Comparison of ENCODE assay signal across 17 cellular contexts in genomic region chr11:85953491-85954143, GRCh38.
DNase-seq lines count a peak whose midpoint lies in the region; ATAC-seq and TF ChIP-seq lines count a peak whose summit lies in the region.
"Had no signal": no experiment of that assay in that cellular context is flagged by ENCODE, and none has a peak within 500 bp of the region (broad histone marks: within the 10 kb centered on the region; RNA-seq: fewer than 3 reads in every experiment).

No MANE protein-coding gene starts in this region.

- peaks cover 40% of the 10 kb centered on the region for H3K4me1 ChIP-seq in adipocyte (ENCODE audit: control insufficient read depth, insufficient read depth, low read length)
- H3K4me1 ChIP-seq in smooth muscle cell (ENCODE audit: low read depth), result peaks cover 5% of the 10 kb centered on the region

- peaks cover 11% of the 10 kb centered on the region for H4K20me1 ChIP-seq in smooth muscle cell (ENCODE audit: low read depth)

- H3K9me3 ChIP-seq in adipocyte (ENCODE audit: control insufficient read depth, low read length) (no peaks in the 10 kb centered on the region), smooth muscle cell (replicated peaks; ENCODE audit: low read depth) (no peaks in the 10 kb centered on the region)
- H3K9me3 ChIP-seq: A549, Caco-2, thoracic aorta had no signal

- H2AFZ ChIP-seq in smooth muscle cell (ENCODE audit: low read depth), result no peak overlapping the region

- H3K4me2 ChIP-seq in smooth muscle cell, result no peak overlapping the region
- H3K4me2 ChIP-seq: A549 had no signal

- intact Hi-C loops in activated naive CD4-positive, alpha-beta T cell treated with anti-CD3 and anti-CD28 coated beads for 36 hours (cut with micrococcal nuclease), result no loop called here

- peaks cover 37% of the 10 kb centered on the region for H3K36me3 Mint-ChIP-seq in activated naive CD8-positive, alpha-beta T cell
- peaks cover 65% of the 10 kb centered on the region for H3K36me3 Mint-ChIP-seq in activated naive CD8-positive, alpha-beta T cell treated with anti-CD3 and anti-CD28 coated beads, Interleukin-2, amount 50 U/mL, for 24 hours (ENCODE audit: low read depth)
- H3K36me3 Mint-ChIP-seq in immature natural killer cell, result peaks cover 32 to 41% (median 34%) of the 10 kb centered on the region in 3 donors
- peaks cover 53% of the 10 kb centered on the region for H3K36me3 Mint-ChIP-seq in activated naive CD4-positive, alpha-beta T cell treated with anti-CD3 and anti-CD28 coated beads for 36 hours (ENCODE audit: low read depth)

- no peaks in the 10 kb centered on the region for H3K27me3 ChIP-seq in adipocyte (replicated peaks; ENCODE audit: control insufficient read depth, insufficient read depth, low read length)
- no peaks in the 10 kb centered on the region for H3K27me3 ChIP-seq in smooth muscle cell (ENCODE audit: low read depth)

- peaks cover 44% of the 10 kb centered on the region for H3K36me3 ChIP-seq in adipocyte (ENCODE audit: control insufficient read depth, insufficient read depth, low read length, severe bottlenecking)
- H3K36me3 ChIP-seq in smooth muscle cell (ENCODE audit: low read depth), result no peaks in the 10 kb centered on the region

- no peaks in the 10 kb centered on the region for H3K27me3 Mint-ChIP-seq in activated naive CD8-positive, alpha-beta T cell
- no peaks in the 10 kb centered on the region for H3K27me3 Mint-ChIP-seq in activated naive CD8-positive, alpha-beta T cell treated with anti-CD3 and anti-CD28 coated beads, Interleukin-2, amount 50 U/mL, for 24 hours
- H3K27me3 Mint-ChIP-seq in immature natural killer cell (ENCODE audit: low read depth in 3 of 3), result peaks cover 2 to 32% (median 26%) of the 10 kb centered on the region in 3 donors
- H3K27me3 Mint-ChIP-seq in activated naive CD4-positive, alpha-beta T cell treated with anti-CD3 and anti-CD28 coated beads for 36 hours (ENCODE audit: low read depth), result no peaks in the 10 kb centered on the region
- H3K27me3 Mint-ChIP-seq: activated naive CD8-positive, alpha-beta T cell treated with anti-CD3 and anti-CD28 coated beads, Interleukin-2, amount 10 ng/mL, durations not matched to agents 7 days and 5 days had no signal

- peaks cover 41% of the 10 kb centered on the region for H3F3A ChIP-seq in smooth muscle cell (ENCODE audit: low read depth)

- H3K9ac ChIP-seq in adipocyte (ENCODE audit: low read length), result no peak overlapping the region
- H3K9ac ChIP-seq in smooth muscle cell (ENCODE audit: low read depth), result no peak overlapping the region

- H3K27ac ChIP-seq in smooth muscle cell (ENCODE audit: low read depth), result peak overlapping the region; percentile 80
- no peak overlapping the region for H3K27ac ChIP-seq in RWPE1
- H3K27ac ChIP-seq: A549, thoracic aorta had no signal

- CTCF ChIA-PET in activated naive CD4-positive, alpha-beta T cell treated with anti-CD3 and anti-CD28 coated beads for 36 hours (lab: Charles Lee), result interaction anchor here (0.9 kb wide), 1 partner anchor 9 kb away, joined by 3 read pairs; no protein-coding TSS in a partner anchor
- CTCF ChIA-PET in RWPE1 (lab: Yijun Ruan, JAX), result interaction anchor here (0.7 kb wide), 1 partner anchor 99 kb away, joined by 6 read pairs; the partner anchor contains the start of gene CCDC83

- ATAC-seq in activated naive CD8-positive, alpha-beta T cell treated with anti-CD3 and anti-CD28 coated beads, Interleukin-2, amount 50 U/mL, for 24 hours, result no peak
- ATAC-seq: A549 had no signal

- no peak overlapping the region for H3K4me3 Mint-ChIP-seq in activated naive CD8-positive, alpha-beta T cell
- no peak overlapping the region for H3K4me3 Mint-ChIP-seq in activated naive CD8-positive, alpha-beta T cell treated with anti-CD3 and anti-CD28 coated beads, Interleukin-2, amount 50 U/mL, for 24 hours
- H3K4me3 Mint-ChIP-seq in immature natural killer cell, result no peak overlapping the region
- no peak overlapping the region for H3K4me3 Mint-ChIP-seq in activated naive CD4-positive, alpha-beta T cell treated with anti-CD3 and anti-CD28 coated beads for 36 hours
- H3K4me3 Mint-ChIP-seq: activated naive CD8-positive, alpha-beta T cell treated with anti-CD3 and anti-CD28 coated beads, Interleukin-2, amount 10 ng/mL, durations not matched to agents 7 days and 5 days had no signal

- H3K4me3 ChIP-seq in adipocyte (ENCODE audit: low read length) (no peak overlapping the region), smooth muscle cell (no peak overlapping the region)
- H3K4me3 ChIP-seq: A549, thoracic aorta had no signal

- no peak for DNase-seq in activated naive CD8-positive, alpha-beta T cell treated with anti-CD3 and anti-CD28 coated beads, Interleukin-2, amount 50 U/mL, for 24 hours
- peak; percentile 75 for DNase-seq in adipocyte (ENCODE audit: low read depth)
- DNase-seq in immature natural killer cell, result no peak
- DNase-seq in smooth muscle cell (lab: John Stamatoyannopoulos, UW; ENCODE audit: unreplicated experiment), result no peak
- no peak for DNase-seq in epidermal melanocyte (ENCODE audit: insufficient read length, low spot score)
- DNase-seq in activated naive CD4-positive, alpha-beta T cell treated with anti-CD3 and anti-CD28 coated beads for 36 hours, result no peak
- no peak for DNase-seq in RWPE1 (ENCODE audit: low spot score)
- DNase-seq: activated naive CD8-positive, alpha-beta T cell treated with anti-CD3 and anti-CD28 coated beads, Interleukin-2, amount 10 ng/mL, durations not matched to agents 7 days and 5 days; Caco-2; GF-D8; glutamatergic neuron; NCI-H2081 treated with DMSO at 0.1 percent for 48 hours; NCI-H774; T-helper 2 cell had no signal

- peaks cover 22% of the 10 kb centered on the region for H3K9me3 Mint-ChIP-seq in activated naive CD8-positive, alpha-beta T cell (ENCODE audit: low read depth)
- H3K9me3 Mint-ChIP-seq in activated naive CD8-positive, alpha-beta T cell treated with anti-CD3 and anti-CD28 coated beads, Interleukin-2, amount 50 U/mL, for 24 hours, result peaks cover 39% of the 10 kb centered on the region
- peaks cover 0 to 8% (median 1%) of the 10 kb centered on the region in 6 donors for H3K9me3 Mint-ChIP-seq in immature natural killer cell
- peaks cover 33% of the 10 kb centered on the region for H3K9me3 Mint-ChIP-seq in activated naive CD4-positive, alpha-beta T cell treated with anti-CD3 and anti-CD28 coated beads for 36 hours

- peaks cover 5% of the 10 kb centered on the region for H3K4me1 Mint-ChIP-seq in activated naive CD8-positive, alpha-beta T cell (ENCODE audit: low read depth)
- peaks cover 17% of the 10 kb centered on the region for H3K4me1 Mint-ChIP-seq in activated naive CD8-positive, alpha-beta T cell treated with anti-CD3 and anti-CD28 coated beads, Interleukin-2, amount 50 U/mL, for 24 hours
- peaks cover 2 to 20% of the 10 kb centered on the region in 2 donors for H3K4me1 Mint-ChIP-seq in immature natural killer cell
- peaks cover 13% of the 10 kb centered on the region for H3K4me1 Mint-ChIP-seq in activated naive CD4-positive, alpha-beta T cell treated with anti-CD3 and anti-CD28 coated beads for 36 hours (ENCODE audit: low read depth)
- H3K4me1 Mint-ChIP-seq: activated naive CD8-positive, alpha-beta T cell treated with anti-CD3 and anti-CD28 coated beads, Interleukin-2, amount 10 ng/mL, durations not matched to agents 7 days and 5 days had no signal

- POLR2A ChIA-PET in RWPE1 (lab: Yijun Ruan, JAX; ENCODE audit: low non-redundant PET), result no interaction called here

- no peak for TF ChIP-seq CTCF in smooth muscle cell (IDR thresholded peaks at IDR 0.05; ENCODE audit: borderline replicate concordance, insufficient read depth, poor library complexity, severe bottlenecking)
- no peak for TF ChIP-seq CTCF in RWPE1 (conservative IDR thresholded peaks at IDR 0.05; ENCODE audit: low read depth)

- peak overlapping the region; percentile 16 for H3K27ac Mint-ChIP-seq in activated naive CD8-positive, alpha-beta T cell
- no peak overlapping the region for H3K27ac Mint-ChIP-seq in activated naive CD8-positive, alpha-beta T cell treated with anti-CD3 and anti-CD28 coated beads, Interleukin-2, amount 50 U/mL, for 24 hours
- H3K27ac Mint-ChIP-seq in immature natural killer cell, result peak overlapping the region; percentile 3 to 75 (median 46)
- H3K27ac Mint-ChIP-seq in activated naive CD4-positive, alpha-beta T cell treated with anti-CD3 and anti-CD28 coated beads for 36 hours, result no peak overlapping the region
- H3K27ac Mint-ChIP-seq: activated naive CD8-positive, alpha-beta T cell treated with anti-CD3 and anti-CD28 coated beads, Interleukin-2, amount 10 ng/mL, durations not matched to agents 7 days and 5 days had no signal

- WGBS in smooth muscle cell (ENCODE audit: low lambda C conversion rate), result 33% methylated on average over 2 of the region's 2 CpGs

- peaks cover 11% of the 10 kb centered on the region for H3K79me2 ChIP-seq in smooth muscle cell (ENCODE audit: low read depth)

Comparison
In these comparisons a context has a peak if more than half of its experiments do, and no peak if none do; other contexts are left out.
1. H3K27ac Mint-ChIP-seq: peak in activated naive CD8-positive, alpha-beta T cell (single experiment) and immature natural killer cell (6 of 6); none in activated naive CD8-positive, alpha-beta T cell treated with anti-CD3 and anti-CD28 coated beads, Interleukin-2, amount 50 U/mL, for 24 hours (single experiment) and activated naive CD4-positive, alpha-beta T cell treated with anti-CD3 and anti-CD28 coated beads for 36 hours (single experiment).